12 cellular contexts compared by ENCODE assay signal in genomic region chr1:204108312-204109141, GRCh38. TPM values are rescaled to one million over a fixed set of nuclear protein-coding genes. Genes with fewer than 3 reads are reported as not detected.
A peak's percentile ranks its signal among the peaks of the same experiment; 100 is the strongest.
DNase-seq lines count a peak whose midpoint lies in the region; ATAC-seq, FAIRE-seq and TF ChIP-seq lines count a peak whose summit lies in the region.
"Had no signal": no experiment of that assay in that cellular context is flagged by ENCODE, and none has a peak within 500 bp of the region (broad histone marks: within the 10 kb centered on the region; RNA-seq: fewer than 3 reads in every experiment).

No MANE protein-coding gene starts in this region.

- H3K9me3 Mint-ChIP-seq in stimulated activated effector memory CD8-positive, alpha-beta T cell treated with anti-CD3 and anti-CD28 coated beads, Interleukin-12 subunit alpha, Interleukin-12 subunit beta, amount 100 ng/mL, for 72 hours = no peaks in the 10 kb centered on the region
- no peaks in the 10 kb centered on the region for H3K9me3 Mint-ChIP-seq in stimulated activated naive B cell treated with anti-CD40 and anti-IgM and Interleukin-4, amounts not matched to agents 10 μg/mL and 1 μg/mL and 100 μg/mL, for 72 hours

- no peak overlapping the region for H3K4me3 ChIP-seq in kidney (ENCODE audit: low read length in 2 of 2)

- no peak for ATAC-seq in stimulated activated effector memory CD8-positive, alpha-beta T cell treated with anti-CD3 and anti-CD28 coated beads, Interleukin-12 subunit alpha, Interleukin-12 subunit beta, amount 100 ng/mL, for 72 hours
- ATAC-seq in stimulated activated naive B cell treated with anti-CD40 and anti-IgM and Interleukin-4, amounts not matched to agents 10 μg/mL and 1 μg/mL and 100 μg/mL, for 72 hours (replicated peaks) = no peak
- ATAC-seq in GM18870 (IDR thresholded peaks at IDR 0.05; ENCODE audit: unreplicated experiment) = no peak
- ATAC-seq: naive thymus-derived CD4-positive, alpha-beta T cell had no signal

- peaks cover 40% of the 10 kb centered on the region for H3K4me1 Mint-ChIP-seq in stimulated activated effector memory CD8-positive, alpha-beta T cell treated with anti-CD3 and anti-CD28 coated beads, Interleukin-12 subunit alpha, Interleukin-12 subunit beta, amount 100 ng/mL, for 72 hours
- peaks cover 13 to 18% of the 10 kb centered on the region in 2 donors for H3K4me1 Mint-ChIP-seq in stimulated activated naive B cell treated with anti-CD40 and anti-IgM and Interleukin-4, amounts not matched to agents 10 μg/mL and 1 μg/mL and 100 μg/mL, for 72 hours

- TF ChIP-seq CTCF in VCaP (conservative IDR thresholded peaks at IDR 0.05) (no peak), kidney (IDR thresholded peaks at IDR 0.05; ENCODE audit: borderline replicate concordance, extremely low read depth, insufficient read depth) (no peak)

- peaks cover 11% of the 10 kb centered on the region for H3K36me3 Mint-ChIP-seq in stimulated activated effector memory CD8-positive, alpha-beta T cell treated with anti-CD3 and anti-CD28 coated beads, Interleukin-12 subunit alpha, Interleukin-12 subunit beta, amount 100 ng/mL, for 72 hours
- H3K36me3 Mint-ChIP-seq in stimulated activated naive B cell treated with anti-CD40 and anti-IgM and Interleukin-4, amounts not matched to agents 10 μg/mL and 1 μg/mL and 100 μg/mL, for 72 hours = no peaks in the 10 kb centered on the region
- H3K36me3 Mint-ChIP-seq: naive thymus-derived CD4-positive, alpha-beta T cell had no signal

- peaks cover 0 to 4% of the 10 kb centered on the region in 2 donors for H3K36me3 ChIP-seq in kidney (ENCODE audit: control insufficient read depth in 1 of 2, insufficient read depth in 2 of 2, low read length in 2 of 2)

- no peak for FAIRE-seq in kidney (lab: Jason Lieb, UNC)

- H3K27ac Mint-ChIP-seq in stimulated activated effector memory CD8-positive, alpha-beta T cell treated with anti-CD3 and anti-CD28 coated beads, Interleukin-12 subunit alpha, Interleukin-12 subunit beta, amount 100 ng/mL, for 72 hours = peak overlapping the region; percentile 75
- H3K27ac Mint-ChIP-seq in stimulated activated naive B cell treated with anti-CD40 and anti-IgM and Interleukin-4, amounts not matched to agents 10 μg/mL and 1 μg/mL and 100 μg/mL, for 72 hours = no peak overlapping the region
- H3K27ac Mint-ChIP-seq: naive thymus-derived CD4-positive, alpha-beta T cell had no signal

- H3K4me1 ChIP-seq in kidney (ENCODE audit: control insufficient read depth in 1 of 2, insufficient read depth in 1 of 2, low read depth in 1 of 2, low read length in 2 of 2) = peaks cover 19 to 39% of the 10 kb centered on the region in 2 donors

- H3K27me3 Mint-ChIP-seq in stimulated activated naive B cell treated with anti-CD40 and anti-IgM and Interleukin-4, amounts not matched to agents 10 μg/mL and 1 μg/mL and 100 μg/mL, for 72 hours = peaks cover 15 to 21% of the 10 kb centered on the region in 2 donors

- DNase-seq in NCI-H1105 treated with DMSO at 0.1 percent for 48 hours (lab: John Stamatoyannopoulos, UW) (peak; percentile 50), NCI-H1105 (lab: John Stamatoyannopoulos, UW) (no peak), kidney (peak; percentile 55), GF-D8 (lab: John Stamatoyannopoulos, UW) (no peak)
- DNase-seq in stimulated activated effector memory CD8-positive, alpha-beta T cell treated with anti-CD3 and anti-CD28 coated beads, Interleukin-12 subunit alpha, Interleukin-12 subunit beta, amount 100 ng/mL, for 72 hours (ENCODE audit: low spot score in 2 of 2) = no peak
- DNase-seq in stimulated activated naive B cell treated with anti-CD40 and anti-IgM and Interleukin-4, amounts not matched to agents 10 μg/mL and 1 μg/mL and 100 μg/mL, for 72 hours = no peak
- DNase-seq: 8988T; activated effector memory CD4-positive, alpha-beta T cell treated with anti-CD3 and anti-CD28 coated beads, Interleukin-2, amount 50 U/mL, for 16 hours; cerebellar nuclear complex; naive thymus-derived CD4-positive, alpha-beta T cell had no signal

- intact Hi-C loops in kidney (cut with DNase I) = no loop called here

- H3K9me3 ChIP-seq in kidney (ENCODE audit: control insufficient read depth in 1 of 2, low read length in 2 of 2) = no peaks in the 10 kb centered on the region

- H3K27ac ChIP-seq in VCaP (peak overlapping the region; percentile 40), kidney (ENCODE audit: low read depth in 2 of 2, low read length in 2 of 2) (no peak overlapping the region)

- H3K4me3 Mint-ChIP-seq in stimulated activated effector memory CD8-positive, alpha-beta T cell treated with anti-CD3 and anti-CD28 coated beads, Interleukin-12 subunit alpha, Interleukin-12 subunit beta, amount 100 ng/mL, for 72 hours = no peak overlapping the region
- no peak overlapping the region for H3K4me3 Mint-ChIP-seq in stimulated activated naive B cell treated with anti-CD40 and anti-IgM and Interleukin-4, amounts not matched to agents 10 μg/mL and 1 μg/mL and 100 μg/mL, for 72 hours
- H3K4me3 Mint-ChIP-seq: naive thymus-derived CD4-positive, alpha-beta T cell had no signal

- H3K9ac ChIP-seq in kidney (ENCODE audit: low read length in 2 of 2) = no peak overlapping the region

RNA-seq across cellular contexts. Expression of gene SOX13, which starts 35.6 kb away (rescaled TPM):
- total RNA-seq in kidney = 55.2 TPM
- 23.9 TPM for polyA plus RNA-seq in kidney (ENCODE audit: insufficient read depth, low read depth, low replicate concordance)
- polyA plus RNA-seq: naive thymus-derived CD4-positive, alpha-beta T cell had no signal

RNA-seq across cellular contexts. Expression of gene ETNK2, which starts 43.3 kb away (rescaled TPM):
- total RNA-seq in kidney = 33.3 TPM
- 166 TPM for polyA plus RNA-seq in kidney (ENCODE audit: insufficient read depth, low read depth, low replicate concordance)

RNA-seq across cellular contexts. Expression of gene REN, which starts 57.6 kb away (rescaled TPM):
- total RNA-seq in kidney = 32.4 TPM
- polyA plus RNA-seq in kidney (ENCODE audit: insufficient read depth, low read depth, low replicate concordance) = 1,159 TPM
- total RNA-seq: naive thymus-derived CD4-positive, alpha-beta T cell had no signal
- polyA plus RNA-seq: naive thymus-derived CD4-positive, alpha-beta T cell had no signal

Comparison
In these comparisons a context has a peak if more than half of its experiments do, and no peak if none do; other contexts are left out.
1. DNase-seq: peak in NCI-H1105 treated with DMSO at 0.1 percent for 48 hours (single experiment) and kidney (single experiment); none in NCI-H1105 (single experiment), stimulated activated effector memory CD8-positive, alpha-beta T cell treated with anti-CD3 and anti-CD28 coated beads, Interleukin-12 subunit alpha, Interleukin-12 subunit beta, amount 100 ng/mL, for 72 hours (0 of 2), stimulated activated naive B cell treated with anti-CD40 and anti-IgM and Interleukin-4, amounts not matched to agents 10 μg/mL and 1 μg/mL and 100 μg/mL, for 72 hours (single experiment) and GF-D8 (single experiment).